ENCODE assay signal across 7 cellular contexts in the genomic region with DNA sequence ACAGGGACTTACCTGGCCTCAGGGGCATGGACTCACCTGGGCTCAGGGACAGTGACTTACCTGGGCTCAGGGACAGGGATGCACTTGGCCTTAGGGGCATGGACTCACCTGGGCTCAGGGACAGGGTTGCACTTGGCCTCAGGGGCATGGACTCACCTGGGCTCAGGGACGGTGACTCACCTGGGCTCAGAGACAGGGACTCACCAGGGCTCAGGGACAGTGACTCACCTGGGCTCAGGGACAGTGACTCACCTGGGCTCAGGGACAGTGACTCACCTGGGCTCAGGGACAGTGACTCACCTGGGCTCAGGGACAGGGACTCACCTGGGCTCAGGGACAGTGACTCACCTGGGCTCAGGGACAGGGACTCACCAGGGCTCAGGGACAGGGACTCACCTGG.
DNase-seq lines count a peak whose midpoint lies in the region; FAIRE-seq and TF ChIP-seq lines count a peak whose summit lies in the region.
"Not testable (repeated sequence)": the region's sequence is repeated elsewhere in the genome, so short reads cannot be mapped to it uniquely, and the experiment has no call there.

No MANE protein-coding gene starts in this region.

- not testable (repeated sequence) for H3K4me1 Mint-ChIP-seq in H9

- H3K9me2 ChIP-seq in hepatocyte (replicated peaks; ENCODE audit: insufficient read depth), result not testable (repeated sequence)

- H3K4me1 ChIP-seq in H9 (ENCODE audit: insufficient read depth, low read length); hepatocyte (ENCODE audit: insufficient read depth); small intestine (ENCODE audit: control insufficient read depth in 2 of 2, insufficient read depth in 1 of 2, low read depth in 1 of 2, low read length in 1 of 2): not testable (repeated sequence)
- H3K4me1 ChIP-seq in duodenal mucosa (ENCODE audit: control insufficient read depth in 1 of 2, insufficient read depth in 2 of 2, low read length in 2 of 2), result peaks cover 15 to 16% of the 10 kb centered on the region in 2 donors
- H3K4me1 ChIP-seq in neuronal stem cell (ENCODE audit: control insufficient read depth in 2 of 2, insufficient read depth in 1 of 2, low read depth in 1 of 2, low read length in 2 of 2), result peaks cover 0 to 32% of the 10 kb centered on the region in 2 donors
- H3K4me1 ChIP-seq in tibial artery, result peaks cover 0 to 67% (median 44%) of the 10 kb centered on the region in 4 donors

- not testable (repeated sequence) for H3K27me3 Mint-ChIP-seq in H9 (ENCODE audit: low read depth)

- not testable (repeated sequence) for H2AFZ ChIP-seq in H9 (ENCODE audit: low read length); hepatocyte; neuronal stem cell (ENCODE audit: low read length)

- WGBS in H9 (ENCODE audit: extremely low coverage, insufficient read length, low lambda C conversion rate), result no CpG with 5 or more reads among the region's 1 CpG
- WGBS in hepatocyte (ENCODE audit: low lambda C conversion rate, missing lambda C conversion rate), result 75% methylated on average over 1 of the region's 1 CpG
- WGBS in neuronal stem cell (ENCODE audit: extremely low coverage in 2 of 2, insufficient read length in 2 of 2, insufficient replicate concordance in 1 of 2), 2 donors, result no CpG with 5 or more reads among the region's 1 CpG
- 36 to 63% (median 56%) methylated on average over 1 of the region's 1 CpG for WGBS in small intestine, 3 donors

- H3K4ac ChIP-seq in H9 (ENCODE audit: low read depth, low read length); neuronal stem cell (ENCODE audit: low read length): not testable (repeated sequence)

- H2BK20ac ChIP-seq in H9 (ENCODE audit: low read depth, low read length, poor library complexity, severe bottlenecking), result not testable (repeated sequence)

- DNase-seq in H9; neuronal stem cell (ENCODE audit: low spot score); tibial artery: not testable (repeated sequence)
- DNase-seq in SW480 (ENCODE audit: low spot score), result peak; percentile 54
- peak; percentile 44 for DNase-seq in hepatocyte (ENCODE audit: low spot score)
- DNase-seq in small intestine, result peak; percentile 84

- not testable (repeated sequence) for H3K27ac Mint-ChIP-seq in H9

- H3K79me1 ChIP-seq in H9 (ENCODE audit: insufficient read depth, low read depth, low read length, poor library complexity, severe bottlenecking); neuronal stem cell (ENCODE audit: low read depth, low read length): not testable (repeated sequence)

- H3K14ac ChIP-seq in H9 (ENCODE audit: insufficient read depth, low read length), result peak overlapping the region; percentile 11; the same call in 1 of the 2 replicates
- H3K14ac ChIP-seq in neuronal stem cell (ENCODE audit: low read length), result peak overlapping the region; percentile 87

- H3K9me3 Mint-ChIP-seq in H9, result not testable (repeated sequence)

- FAIRE-seq in small intestine (lab: Jason Lieb, UNC), result not testable (repeated sequence)

- H3K4me3 ChIP-seq in duodenal mucosa (ENCODE audit: low read depth in 1 of 2, low read length in 2 of 2); hepatocyte; neuronal stem cell (ENCODE audit: low read length in 2 of 2); small intestine (ENCODE audit: low read depth in 1 of 2, low read length in 2 of 2); tibial artery: not testable (repeated sequence)

- not testable (repeated sequence) for H3K27ac ChIP-seq in H9 (ENCODE audit: insufficient read length, low read depth, low read length); neuronal stem cell (replicated peaks; ENCODE audit: low read length)
- H3K27ac ChIP-seq in duodenal mucosa (ENCODE audit: low read depth, low read length) (peak overlapping the region; percentile 20), hepatocyte (peak overlapping the region; percentile 46), small intestine (ENCODE audit: low read depth in 1 of 2, low read length in 1 of 2) (peak overlapping the region; percentile 43), tibial artery (peak overlapping the region; percentile 0 to 26)

- H3T11ph ChIP-seq in H9 (ENCODE audit: low read length), result not testable (repeated sequence)

- not testable (repeated sequence) for H2BK15ac ChIP-seq in H9 (ENCODE audit: low read depth, low read length)
- peak overlapping the region; percentile 21 for H2BK15ac ChIP-seq in neuronal stem cell (ENCODE audit: low read length)

- intact Hi-C loops in tibial artery (cut with DNase I; ENCODE audit: low total_unique reads), result not testable (repeated sequence)

- not testable (repeated sequence) for TF ChIP-seq CTCF in H9 (conservative IDR thresholded peaks at IDR 0.05); hepatocyte (IDR thresholded peaks at IDR 0.05; ENCODE audit: poor library complexity); tibial artery (IDR thresholded peaks at IDR 0.05)

- H3K79me2 ChIP-seq in H9 (ENCODE audit: insufficient read depth, low read length); hepatocyte: not testable (repeated sequence)

- H4K91ac ChIP-seq in H9 (ENCODE audit: insufficient read length, low read depth, low read length); neuronal stem cell (ENCODE audit: low read depth, low read length, poor library complexity): not testable (repeated sequence)

- not testable (repeated sequence) for H3K27me3 ChIP-seq in H9 (ENCODE audit: insufficient read depth, low read length); duodenal mucosa (ENCODE audit: control insufficient read depth in 1 of 2, insufficient read depth in 2 of 2, low read length in 2 of 2); hepatocyte; neuronal stem cell (ENCODE audit: control insufficient read depth in 3 of 3, insufficient read depth in 3 of 3, low read depth in 1 of 3, low read length in 3 of 3); small intestine (ENCODE audit: control insufficient read depth in 2 of 2, insufficient read depth in 2 of 2, low read length in 2 of 2); tibial artery

- H2AK5ac ChIP-seq in H9 (ENCODE audit: insufficient read length, low read length), result not testable (repeated sequence)
- H2AK5ac ChIP-seq in neuronal stem cell (ENCODE audit: low read depth, low read length), result peak overlapping the region; percentile 53

- H4K5ac ChIP-seq in H9 (ENCODE audit: insufficient read length, low read depth, low read length), result not testable (repeated sequence)

- not testable (repeated sequence) for H3K4me3 Mint-ChIP-seq in H9

- not testable (repeated sequence) for H3K4me2 ChIP-seq in H9 (ENCODE audit: insufficient read depth, insufficient read length, low read length); hepatocyte; neuronal stem cell (ENCODE audit: insufficient read depth, low read length, poor library complexity, severe bottlenecking)

- H4K20me1 ChIP-seq in H9 (ENCODE audit: control insufficient read depth, insufficient read depth, insufficient read length); hepatocyte (ENCODE audit: insufficient read depth, poor library complexity, severe bottlenecking): not testable (repeated sequence)

- H3K18ac ChIP-seq in H9 (ENCODE audit: insufficient read length, low read depth, low read length), result not testable (repeated sequence)
- peak overlapping the region; percentile 85 for H3K18ac ChIP-seq in neuronal stem cell (ENCODE audit: low read length)

- H3K23ac ChIP-seq in H9 (ENCODE audit: insufficient read length, low read depth, low read length); neuronal stem cell (ENCODE audit: low read depth, low read length, poor library complexity): not testable (repeated sequence)

- H2BK5ac ChIP-seq in H9 (ENCODE audit: insufficient read length, low read length); neuronal stem cell (ENCODE audit: low read length): not testable (repeated sequence)

- not testable (repeated sequence) for H3K9me3 ChIP-seq in H9 (ENCODE audit: control insufficient read depth, low read depth, low read length); duodenal mucosa (ENCODE audit: control insufficient read depth in 1 of 2, low read length in 2 of 2); hepatocyte (ENCODE audit: low read depth); neuronal stem cell (replicated peaks in 1 of 2; ENCODE audit: control insufficient read depth in 2 of 2, insufficient read depth in 1 of 2, low read depth in 1 of 2, low read length in 2 of 2); small intestine (ENCODE audit: control insufficient read depth, low read depth); tibial artery

- not testable (repeated sequence) for H3K56ac ChIP-seq in H9 (ENCODE audit: insufficient read length, low read depth, low read length)

- not testable (repeated sequence) for H2BK12ac ChIP-seq in H9 (ENCODE audit: insufficient read length, low read depth, low read length)
- peak overlapping the region; percentile 53 for H2BK12ac ChIP-seq in neuronal stem cell (ENCODE audit: low read length)

- H3K36me3 ChIP-seq in duodenal mucosa (ENCODE audit: control insufficient read depth in 1 of 2, insufficient read depth in 2 of 2, low read length in 2 of 2); hepatocyte (replicated peaks; ENCODE audit: insufficient read depth, low read depth); neuronal stem cell (replicated peaks in 1 of 2; ENCODE audit: control insufficient read depth in 2 of 2, insufficient read depth in 2 of 2, low read length in 2 of 2); small intestine (ENCODE audit: control insufficient read depth in 2 of 2, insufficient read depth in 2 of 2, low read length in 2 of 2); tibial artery: not testable (repeated sequence)

- H3K23me2 ChIP-seq in H9 (ENCODE audit: insufficient read length, low read depth, low read length, poor library complexity, severe bottlenecking), result not testable (repeated sequence)

- not testable (repeated sequence) for H3K36me3 Mint-ChIP-seq in H9 (ENCODE audit: insufficient read depth in 1 of 3, low read depth in 3 of 3)

- not testable (repeated sequence) for H4K8ac ChIP-seq in H9 (replicated peaks; ENCODE audit: insufficient read length, low read depth, low read length)
- H4K8ac ChIP-seq in neuronal stem cell (ENCODE audit: low read depth, low read length), result peak overlapping the region; percentile 58

- not testable (repeated sequence) for H3K9ac ChIP-seq in H9 (ENCODE audit: extremely low read depth, insufficient read length, low read length); duodenal mucosa (ENCODE audit: low read depth in 1 of 2, low read length in 2 of 2); neuronal stem cell (ENCODE audit: low read depth, low read length, poor library complexity)

- not testable (repeated sequence) for H2BK120ac ChIP-seq in H9 (ENCODE audit: low read depth, low read length, poor library complexity, severe bottlenecking); neuronal stem cell (ENCODE audit: low read depth, low read length)
